In the genomic region with DNA sequence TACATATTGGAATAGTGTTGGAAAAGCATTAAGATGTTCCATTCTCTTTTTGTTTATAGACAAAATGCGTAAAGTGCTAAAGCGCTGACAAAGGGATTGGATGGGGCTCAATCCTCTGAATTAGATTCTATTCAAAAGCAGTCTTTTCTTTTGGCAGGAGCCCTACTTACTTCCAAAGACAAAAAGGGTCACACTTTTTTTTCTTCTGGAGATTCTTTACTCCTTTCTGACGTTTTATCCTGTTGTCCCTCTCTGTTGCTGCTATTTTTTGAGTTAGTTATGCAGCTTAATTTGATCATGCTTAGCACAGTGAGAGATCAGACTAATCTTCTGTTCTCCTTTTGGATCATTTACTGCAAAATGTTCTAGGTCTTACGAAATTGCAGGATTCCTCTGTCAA, we compare ENCODE assay signal across 19 cellular contexts.
DNase-seq lines count a peak whose midpoint lies in the region; ATAC-seq and TF ChIP-seq lines count a peak whose summit lies in the region.
"Had no signal": no experiment of that assay in that cellular context is flagged by ENCODE, and none has a peak within 500 bp of the region (broad histone marks: within the 10 kb centered on the region; RNA-seq: fewer than 3 reads in every experiment).

No MANE protein-coding gene starts in this region.

- H3K36me3 Mint-ChIP-seq in neural crest cell (ENCODE audit: low read depth): no peaks in the 10 kb centered on the region
- H3K36me3 Mint-ChIP-seq in activated CD4-positive, alpha-beta T cell treated with anti-CD3 and anti-CD28 coated beads, Interleukin-2, amount 10 ng/mL, durations not matched to agents 7 days and 5 days (ENCODE audit: low read depth): no peaks in the 10 kb centered on the region

- no peaks in the 10 kb centered on the region for H3K27me3 ChIP-seq in right cardiac atrium (ENCODE audit: control insufficient read depth, insufficient read depth)

- H3K36me3 ChIP-seq in SK-N-MC (ENCODE audit: insufficient read depth, low read length): no peaks in the 10 kb centered on the region

- H3K27ac ChIP-seq in SK-N-MC (peak overlapping the region; percentile 49; the same call in 1 of the 2 replicates), right cardiac atrium (ENCODE audit: low read length) (no peak overlapping the region)
- H3K27ac ChIP-seq: C4-2B had no signal

- H3K27ac Mint-ChIP-seq in neural crest cell (ENCODE audit: unreplicated experiment): peak overlapping the region; percentile 92
- H3K27ac Mint-ChIP-seq in activated CD4-positive, alpha-beta T cell treated with anti-CD3 and anti-CD28 coated beads, Interleukin-2, amount 10 ng/mL, durations not matched to agents 7 days and 5 days: no peak overlapping the region

- H3K9me3 Mint-ChIP-seq in neural crest cell: peaks cover 4% of the 10 kb centered on the region
- H3K9me3 Mint-ChIP-seq in activated CD4-positive, alpha-beta T cell treated with anti-CD3 and anti-CD28 coated beads, Interleukin-2, amount 10 ng/mL, durations not matched to agents 7 days and 5 days: peaks cover 7% of the 10 kb centered on the region

- WGBS in right cardiac atrium: 61% methylated on average over 4 of the region's 4 CpGs

- POLR2A ChIA-PET in activated CD4-positive, alpha-beta T cell treated with anti-CD3 and anti-CD28 coated beads, Interleukin-2, amount 10 ng/mL, durations not matched to agents 7 days and 5 days (lab: Charles Lee): no interaction called here

- H3K9ac ChIP-seq in SK-N-MC (ENCODE audit: insufficient read length): no peak overlapping the region

- H3K4me3 ChIP-seq in SK-N-MC: no peak overlapping the region
- no peak overlapping the region for H3K4me3 ChIP-seq in right cardiac atrium (ENCODE audit: low read length)
- H3K4me3 ChIP-seq: K562 had no signal

- DNase-seq in DMS114 treated with DMSO at 0.1 percent for 48 hours (lab: John Stamatoyannopoulos, UW; ENCODE audit: unreplicated experiment) (peak; percentile 60), SK-N-MC (ENCODE audit: low read depth, low spot score) (no peak), fibroblast of gingiva (ENCODE audit: low read depth) (peak; percentile 45), neural crest cell (ENCODE audit: low read depth, low spot score) (no peak), right cardiac atrium (no peak)
- no peak for DNase-seq in activated CD4-positive, alpha-beta T cell treated with anti-CD3 and anti-CD28 coated beads, Interleukin-2, amount 10 ng/mL, durations not matched to agents 7 days and 5 days
- no peak for DNase-seq in activated CD8-positive, alpha-beta memory T cell treated with anti-CD3 and anti-CD28 coated beads, Interleukin-2, amount 50 U/mL, for 4 hours
- DNase-seq: DMS 273 treated with DMSO at 0.1 percent for 48 hours, EL, MV-4-11, NCI-H1417 treated with DMSO at 0.1 percent for 48 hours, NCI-H1930, NCI-H446 treated with DMSO at 0.1 percent for 48 hours, NCI-H748 treated with DMSO at 0.1 percent for 48 hours, RPMI8226, SIG-M5 had no signal

- no peaks in the 10 kb centered on the region for H3K4me1 ChIP-seq in right cardiac atrium (ENCODE audit: control insufficient read depth, insufficient read depth, low read length)

- H3K27me3 Mint-ChIP-seq in neural crest cell (ENCODE audit: low read depth): no peaks in the 10 kb centered on the region
- no peaks in the 10 kb centered on the region for H3K27me3 Mint-ChIP-seq in activated CD4-positive, alpha-beta T cell treated with anti-CD3 and anti-CD28 coated beads, Interleukin-2, amount 10 ng/mL, durations not matched to agents 7 days and 5 days

- ATAC-seq in right cardiac atrium (no peak), HG03025 (IDR thresholded peaks at IDR 0.05; ENCODE audit: low FRiP score, unreplicated experiment) (no peak)
- ATAC-seq: K562 had no signal

- intact Hi-C loops in right cardiac atrium (cut with DNase I): no loop called here

- no peak for TF ChIP-seq CTCF in neural crest cell (conservative IDR thresholded peaks at IDR 0.05)

- H3K4me1 Mint-ChIP-seq in neural crest cell: peaks cover 25% of the 10 kb centered on the region
- H3K4me1 Mint-ChIP-seq in activated CD4-positive, alpha-beta T cell treated with anti-CD3 and anti-CD28 coated beads, Interleukin-2, amount 10 ng/mL, durations not matched to agents 7 days and 5 days: no peaks in the 10 kb centered on the region

- H3K4me3 Mint-ChIP-seq in neural crest cell: no peak overlapping the region
- no peak overlapping the region for H3K4me3 Mint-ChIP-seq in activated CD4-positive, alpha-beta T cell treated with anti-CD3 and anti-CD28 coated beads, Interleukin-2, amount 10 ng/mL, durations not matched to agents 7 days and 5 days

- CTCF ChIA-PET in activated CD4-positive, alpha-beta T cell treated with anti-CD3 and anti-CD28 coated beads, Interleukin-2, amount 10 ng/mL, durations not matched to agents 7 days and 5 days (lab: Charles Lee): no interaction called here

- H3K9me3 ChIP-seq in SK-N-MC (ENCODE audit: low read depth, low read length) (no peaks in the 10 kb centered on the region), right cardiac atrium (ENCODE audit: control insufficient read depth, low read length) (no peaks in the 10 kb centered on the region)

Comparison
In these comparisons a context has a peak if more than half of its experiments do, and no peak if none do; other contexts are left out.
1. DNase-seq: peak in DMS114 treated with DMSO at 0.1 percent for 48 hours (single experiment) and fibroblast of gingiva (single experiment); none in SK-N-MC (single experiment), neural crest cell (single experiment), activated CD4-positive, alpha-beta T cell treated with anti-CD3 and anti-CD28 coated beads, Interleukin-2, amount 10 ng/mL, durations not matched to agents 7 days and 5 days (single experiment), right cardiac atrium (0 of 3) and activated CD8-positive, alpha-beta memory T cell treated with anti-CD3 and anti-CD28 coated beads, Interleukin-2, amount 50 U/mL, for 4 hours (single experiment).